Comparison of ENCODE assay signal across 28 cellular contexts in genomic region chr6:157091243-157091642, GRCh38.
"Had no signal": no experiment of that assay in that cellular context is flagged by ENCODE, and none has a peak within 500 bp of the region (broad histone marks: within the 10 kb centered on the region; RNA-seq: fewer than 3 reads in every experiment).

No MANE protein-coding gene starts in this region.

- H3K9me3 ChIP-seq: MG63, SJCRH30, SK-N-SH had no signal

- H3K27ac ChIP-seq: brain microvascular endothelial cell, cardiac muscle cell, SJCRH30 had no signal

- H3K4me3 Mint-ChIP-seq: activated CD8-positive, alpha-beta T cell treated with anti-CD3 and anti-CD28 coated beads, Interleukin-2, amount 10 ng/mL, durations not matched to agents 7 days and 5 days; activated naive CD4-positive, alpha-beta T cell treated with anti-CD3 and anti-CD28 coated beads, Interleukin-2, amount 50 U/mL, for 24 hours; T-helper 2 cell treated with Interferon-gamma antibody and Interleukin-4, amounts not matched to agents 5 μg/mL and 100 μg/mL, for 36 hours had no signal

- H3K27me3 ChIP-seq: brain microvascular endothelial cell, cardiac muscle cell, MG63, SJCRH30 had no signal

- H3K27ac Mint-ChIP-seq: activated CD8-positive, alpha-beta T cell treated with anti-CD3 and anti-CD28 coated beads, Interleukin-2, amount 10 ng/mL, durations not matched to agents 7 days and 5 days; activated naive CD4-positive, alpha-beta T cell treated with anti-CD3 and anti-CD28 coated beads, Interleukin-2, amount 50 U/mL, for 24 hours; T-helper 2 cell treated with Interferon-gamma antibody and Interleukin-4, amounts not matched to agents 5 μg/mL and 100 μg/mL, for 36 hours had no signal

- DNase-seq: activated CD4-positive, alpha-beta T cell treated with anti-CD3 and anti-CD28 coated beads for 48 hours; activated CD4-positive, alpha-beta T cell treated with anti-CD3 and anti-CD28 coated beads, Interleukin-2, amount 50 U/mL, for 4 hours; activated CD4-positive, CD25-positive, alpha-beta regulatory T cell treated with anti-CD3 and anti-CD28 coated beads, Interleukin-2, amount 50 U/mL, for 72 hours; activated CD8-positive, alpha-beta memory T cell treated with anti-CD3 and anti-CD28 coated beads, Interleukin-2, amount 50 U/mL, for 48 hours; activated CD8-positive, alpha-beta T cell treated with anti-CD3 and anti-CD28 coated beads, Interleukin-2, amount 10 ng/mL, durations not matched to agents 7 days and 5 days; activated effector memory CD4-positive, alpha-beta T cell treated with Interleukin-2 at 50 U/mL for 16 hours; activated naive CD4-positive, alpha-beta T cell; activated T-cell treated with anti-CD3 and anti-CD28 coated beads, Interleukin-2, amount 50 U/mL, for 1 hour; amygdala; brain microvascular endothelial cell; MG63; NCI-H1105; NCI-H1436 treated with DMSO at 0.1 percent for 48 hours; NCI-H187; NCI-H2081; NCI-H510A treated with DMSO at 0.1 percent for 48 hours; NCI-H69; NK-92 treated with Interleukin-12 subunit alpha and Interleukin-12 subunit beta, amount 100 ng/mL, for 24 hours; OCI-M1; RPMI8226; SJCRH30; SK-N-SH; T-helper 1 cell had no signal

- H3K27me3 Mint-ChIP-seq: activated naive CD4-positive, alpha-beta T cell treated with anti-CD3 and anti-CD28 coated beads, Interleukin-2, amount 50 U/mL, for 24 hours had no signal

- H3K4me2 ChIP-seq: SK-N-SH had no signal

- ATAC-seq: activated CD8-positive, alpha-beta T cell treated with anti-CD3 and anti-CD28 coated beads, Interleukin-2, amount 10 ng/mL, durations not matched to agents 7 days and 5 days; Panc1; Right ventricle myocardium inferior had no signal

- H3K36me3 ChIP-seq: brain microvascular endothelial cell had no signal

- H3K9ac ChIP-seq: SK-N-SH had no signal

- H3K9me3 Mint-ChIP-seq: activated naive CD4-positive, alpha-beta T cell treated with anti-CD3 and anti-CD28 coated beads, Interleukin-2, amount 50 U/mL, for 24 hours; T-helper 2 cell treated with Interferon-gamma antibody and Interleukin-4, amounts not matched to agents 5 μg/mL and 100 μg/mL, for 36 hours had no signal

- H3K4me3 ChIP-seq: cardiac muscle cell, MG63, SJCRH30 had no signal
